Comparison of ENCODE assay signal across 14 cellular contexts in genomic region chr19:5086725-5087439, GRCh38.
DNase-seq lines count a peak whose midpoint lies in the region; ATAC-seq and TF ChIP-seq lines count a peak whose summit lies in the region.
"Had no signal": no experiment of that assay in that cellular context is flagged by ENCODE, and none has a peak within 500 bp of the region (broad histone marks: within the 10 kb centered on the region; RNA-seq: fewer than 3 reads in every experiment).

No MANE protein-coding gene starts in this region.

- H3K36me3 ChIP-seq in hepatocyte (replicated peaks; ENCODE audit: insufficient read depth, low read depth) = no peaks in the 10 kb centered on the region

- no peaks in the 10 kb centered on the region for H3K27me3 ChIP-seq in hepatocyte
- H3K27me3 ChIP-seq: ascending aorta, spleen, tibial nerve had no signal

- DNase-seq in 8988T = peak; percentile 79
- DNase-seq in NCI-H510A (lab: John Stamatoyannopoulos, UW) = peak; percentile 96
- no peak for DNase-seq in hepatocyte (ENCODE audit: low spot score)
- no peak for DNase-seq in GM13976 (ENCODE audit: low spot score)
- no peak for DNase-seq in NCI-H1694 treated with DMSO at 0.1 percent for 48 hours (lab: John Stamatoyannopoulos, UW)
- no peak for DNase-seq in putamen (ENCODE audit: low spot score)
- DNase-seq: activated T-cell treated with anti-CD3 and anti-CD28 coated beads, Interleukin-2, amount 50 U/mL, for 1 hour; EL; left ventricle myocardium superior; spleen had no signal

- H3K9me2 ChIP-seq in hepatocyte (replicated peaks; ENCODE audit: insufficient read depth) = no peaks in the 10 kb centered on the region

- H3K4me3 ChIP-seq in hepatocyte = no peak overlapping the region
- H3K4me3 ChIP-seq: ascending aorta, spleen, tibial nerve had no signal

- H3K4me1 ChIP-seq in hepatocyte (ENCODE audit: insufficient read depth) = peaks cover 12% of the 10 kb centered on the region

- H3K79me2 ChIP-seq in hepatocyte = no peaks in the 10 kb centered on the region

- no peaks in the 10 kb centered on the region for H3K9me3 ChIP-seq in hepatocyte (ENCODE audit: low read depth)
- H3K9me3 ChIP-seq: ascending aorta, spleen, tibial nerve had no signal

- TF ChIP-seq CTCF in hepatocyte (IDR thresholded peaks at IDR 0.05; ENCODE audit: poor library complexity) (peak; percentile 5), GM13976 (IDR thresholded peaks at IDR 0.05; ENCODE audit: borderline replicate concordance, control extremely low read depth, extremely low read depth, insufficient read depth, missing control alignments) (no peak)

- in situ Hi-C loops in GM13976 (cut with MboI; ENCODE audit: low sequenced_read_pairs, unreplicated experiment) = no loop called here

- 88% methylated on average over 18 of the region's 20 CpGs for WGBS in hepatocyte (ENCODE audit: low lambda C conversion rate, missing lambda C conversion rate)

- no peak overlapping the region for H2AFZ ChIP-seq in hepatocyte

- ATAC-seq in HG02798 (IDR thresholded peaks at IDR 0.05; ENCODE audit: poor library complexity, unreplicated experiment) (peak; percentile 40), GM18867 (IDR thresholded peaks at IDR 0.05; ENCODE audit: unreplicated experiment) (no peak)
- ATAC-seq: left ventricle myocardium superior had no signal

- H3K4me2 ChIP-seq in hepatocyte = no peak overlapping the region

- H4K20me1 ChIP-seq in hepatocyte (ENCODE audit: insufficient read depth, poor library complexity, severe bottlenecking) = no peaks in the 10 kb centered on the region

- H3K27ac ChIP-seq in hepatocyte = no peak overlapping the region
- H3K27ac ChIP-seq: ascending aorta, tibial nerve had no signal

Comparison
In these comparisons a context has a peak if more than half of its experiments do, and no peak if none do; other contexts are left out.
1. DNase-seq: peak in 8988T (single experiment) and NCI-H510A (single experiment); none in hepatocyte (single experiment), GM13976 (single experiment), NCI-H1694 treated with DMSO at 0.1 percent for 48 hours (single experiment) and putamen (single experiment).